In genomic region chr4:73573794-73574528, GRCh38 we compare ENCODE assay signal across 8 cellular contexts. TPM values are rescaled to one million over a fixed set of nuclear protein-coding genes. Genes with fewer than 3 reads are reported as not detected.
DNase-seq lines count a peak whose midpoint lies in the region; ATAC-seq and TF ChIP-seq lines count a peak whose summit lies in the region.

No MANE protein-coding gene starts in this region.

- WGBS in aorta, 2 donors, result 58 to 62% methylated on average over 8 of the region's 8 CpGs

- H3K36me3 Mint-ChIP-seq in endothelial cell (ENCODE audit: low read depth, unreplicated experiment) (no peaks in the 10 kb centered on the region), mesothelial cell of epicardium (peaks cover 1% of the 10 kb centered on the region)

- TF ChIP-seq CTCF in AG04450 (IDR thresholded peaks at IDR 0.05; ENCODE audit: low read depth, low read length) (peak; percentile 99), GM12874 (IDR thresholded peaks at IDR 0.05; ENCODE audit: insufficient read depth, low read depth, low read length) (peak; percentile 87), endothelial cell (IDR thresholded peaks at IDR 0.05; ENCODE audit: unreplicated experiment) (peak; percentile 65), mesothelial cell of epicardium (IDR thresholded peaks at IDR 0.05; ENCODE audit: unreplicated experiment) (peak; percentile 69)

- H3K27ac Mint-ChIP-seq in endothelial cell (ENCODE audit: unreplicated experiment), result no peak overlapping the region
- no peak overlapping the region for H3K27ac Mint-ChIP-seq in mesothelial cell of epicardium

- H3K27ac ChIP-seq in AG04450 (ENCODE audit: low read depth, low read length) (no peak overlapping the region), aorta (ENCODE audit: low read depth in 1 of 2, low read length in 2 of 2) (no peak overlapping the region)

- H3K27me3 Mint-ChIP-seq in endothelial cell (ENCODE audit: unreplicated experiment), result no peaks in the 10 kb centered on the region
- H3K27me3 Mint-ChIP-seq in mesothelial cell of epicardium (ENCODE audit: low read depth), result no peaks in the 10 kb centered on the region

- POLR2A ChIA-PET in AG04450 (lab: Yijun Ruan, JAX), result no interaction called here

- H3K4me3 Mint-ChIP-seq in endothelial cell (ENCODE audit: unreplicated experiment), result no peak overlapping the region
- no peak overlapping the region for H3K4me3 Mint-ChIP-seq in mesothelial cell of epicardium

- no peaks in the 10 kb centered on the region for H3K4me1 Mint-ChIP-seq in endothelial cell (ENCODE audit: unreplicated experiment)
- H3K4me1 Mint-ChIP-seq in mesothelial cell of epicardium, result peaks cover 7% of the 10 kb centered on the region

- CTCF ChIA-PET in AG04450 (lab: Charles Lee), result interaction anchor here (0.5 to 5.4 kb wide), 49 partner anchors 9 to 615 kb away, joined by 3 to 90 read pairs (median 4); no protein-coding TSS in a partner anchor

- H3K9me3 ChIP-seq in AG04450 (ENCODE audit: control insufficient read depth, insufficient read depth, low read length) (no peaks in the 10 kb centered on the region), aorta (ENCODE audit: control insufficient read depth, low read length) (peaks cover 3% of the 10 kb centered on the region)

- intact Hi-C loops in aorta (cut with DNase I), result no loop called here

- H3K9me3 Mint-ChIP-seq in endothelial cell (ENCODE audit: unreplicated experiment) (no peaks in the 10 kb centered on the region), mesothelial cell of epicardium (peaks cover 3% of the 10 kb centered on the region)

- H3K4me1 ChIP-seq in aorta (ENCODE audit: control insufficient read depth in 1 of 2, insufficient read depth in 2 of 2, low read length in 2 of 2), result no peaks in the 10 kb centered on the region

- DNase-seq in AG04450 (ENCODE audit: low read depth, low spot score) (peak; percentile 75), MV-4-11 (lab: John Stamatoyannopoulos, UW) (peak; percentile 20), SHP77 treated with DMSO at 0.1 percent for 48 hours (lab: John Stamatoyannopoulos, UW) (peak; percentile 86), endothelial cell (ENCODE audit: low spot score) (peak; percentile 76), mesothelial cell of epicardium (ENCODE audit: low spot score in 2 of 2, unreplicated experiment in 2 of 2) (peak; percentile 48 to 72), aorta (peak; percentile 45 to 56)

- no peak overlapping the region for H3K4me3 ChIP-seq in AG04450 (ENCODE audit: low read depth, low read length)
- H3K4me3 ChIP-seq in aorta (ENCODE audit: low read length in 2 of 2), result no peak overlapping the region

- H3K36me3 ChIP-seq in aorta (ENCODE audit: control insufficient read depth in 1 of 2, insufficient read depth in 2 of 2, low read length in 1 of 2), result no peaks in the 10 kb centered on the region

- ATAC-seq in HG02571 (IDR thresholded peaks at IDR 0.05; ENCODE audit: unreplicated experiment) (peak; percentile 61), aorta (ENCODE audit: low FRiP score) (peak; percentile 66)

- peaks cover 3% of the 10 kb centered on the region for H3K27me3 ChIP-seq in AG04450 (ENCODE audit: control insufficient read depth, insufficient read depth, low read length)
- no peaks in the 10 kb centered on the region for H3K27me3 ChIP-seq in aorta (ENCODE audit: control insufficient read depth in 1 of 2, insufficient read depth in 2 of 2, low read length in 1 of 2)

RNA-seq across cellular contexts. Expression of gene RASSF6, which starts 46.3 kb away (rescaled TPM):
- polyA plus RNA-seq in AG04450 (2011; rRNA removed) (0.06 and 0.07 TPM in 2 replicates), aorta (1 to 10 TPM in 1 of 2 donors, not detected in 1; 3.0 TPM)
- polyA minus RNA-seq in AG04450 (2011; rRNA and poly(A)+ RNA removed), result not detected in 2 replicates
- total RNA-seq in endothelial cell (ENCODE audit: unreplicated experiment) (not detected), mesothelial cell of epicardium (1.3 to 1.8 TPM (median 1.5 TPM) in 3 replicates), aorta (not detected)

Comparison
In these comparisons a context has a peak if more than half of its experiments do, and no peak if none do; other contexts are left out.
1. DNase-seq: peak in every context shown above with its lines; median percentile 86 in SHP77 treated with DMSO at 0.1 percent for 48 hours; 76 in endothelial cell; 75 in AG04450; 60 in mesothelial cell of epicardium; 50 in aorta; 20 in MV-4-11.